ENCODE assay signal across 8 cellular contexts in the genomic region with DNA sequence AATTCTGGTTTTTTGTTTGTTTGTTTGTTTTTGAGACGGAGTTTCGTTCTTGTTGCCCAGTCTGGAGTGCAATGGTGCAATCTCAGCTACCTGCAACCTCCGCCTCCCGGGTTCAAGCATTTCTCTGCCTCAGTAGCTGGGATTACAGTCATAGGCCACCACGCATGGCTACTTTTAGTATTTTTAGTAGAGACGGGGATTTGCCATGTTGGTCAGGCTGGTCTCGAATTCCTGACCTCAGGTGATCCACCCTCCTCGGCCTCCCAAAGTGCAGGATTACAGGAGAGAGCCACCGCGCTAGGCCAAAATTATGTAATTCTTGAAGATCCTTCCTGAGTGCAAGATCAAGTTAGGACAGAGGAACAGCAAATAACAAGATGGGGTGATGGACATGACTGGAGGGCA. TPM values are rescaled to one million over a fixed set of nuclear protein-coding genes. Genes with fewer than 3 reads are reported as not detected.
DNase-seq lines count a peak whose midpoint lies in the region; ATAC-seq and TF ChIP-seq lines count a peak whose summit lies in the region.

No MANE protein-coding gene starts in this region.

- H3K27ac Mint-ChIP-seq in neural crest cell (ENCODE audit: unreplicated experiment) = peak overlapping the region; percentile 96

- H3K36me3 Mint-ChIP-seq in neural crest cell (ENCODE audit: low read depth) = peaks cover 3% of the 10 kb centered on the region

- no peaks in the 10 kb centered on the region for H3K4me1 ChIP-seq in ectodermal cell (ENCODE audit: control insufficient read depth, insufficient read depth, low read length)

- H3K27ac ChIP-seq in C4-2B (peak overlapping the region; percentile 93), ectodermal cell (ENCODE audit: insufficient read depth, low read depth, low read length, poor library complexity, severe bottlenecking) (peak overlapping the region; percentile 93)

- H3K4me3 Mint-ChIP-seq in neural crest cell = peak overlapping the region; percentile 97

- H3K4me3 ChIP-seq in MG63 = peak overlapping the region; percentile 93
- H3K4me3 ChIP-seq in ectodermal cell (ENCODE audit: insufficient read depth, low read depth, low read length) = peak overlapping the region; percentile 93

- H3K27me3 ChIP-seq in MG63 (no peaks in the 10 kb centered on the region), ectodermal cell (ENCODE audit: control insufficient read depth, insufficient read depth, low read length, poor library complexity, severe bottlenecking) (no peaks in the 10 kb centered on the region)

- H3K36me3 ChIP-seq in MG63 (no peaks in the 10 kb centered on the region), ectodermal cell (ENCODE audit: control insufficient read depth, insufficient read depth, low read length) (no peaks in the 10 kb centered on the region)

- DNase-seq in MG63 (no peak), neural crest cell (ENCODE audit: low read depth, low spot score) (no peak), pons (ENCODE audit: low spot score) (no peak), SKM-1 (lab: John Stamatoyannopoulos, UW; ENCODE audit: unreplicated experiment) (no peak)
- DNase-seq in activated effector memory CD4-positive, alpha-beta T cell treated with Interleukin-2 at 50 U/mL for 16 hours = no peak

- H3K4me1 Mint-ChIP-seq in neural crest cell = peaks cover 24% of the 10 kb centered on the region

- WGBS in ectodermal cell, 2 experiments = 29 to 30% methylated on average over 10 of the region's 10 CpGs

- peaks cover 19% of the 10 kb centered on the region for H3K27me3 Mint-ChIP-seq in neural crest cell (ENCODE audit: low read depth)

- TF ChIP-seq CTCF in C4-2B (conservative IDR thresholded peaks at IDR 0.05) (no peak), neural crest cell (conservative IDR thresholded peaks at IDR 0.05) (no peak)

- no peak for ATAC-seq in GM19328 (IDR thresholded peaks at IDR 0.05; ENCODE audit: unreplicated experiment)

- H3K9me3 ChIP-seq in MG63 (no peaks in the 10 kb centered on the region), ectodermal cell (ENCODE audit: control insufficient read depth, low read length) (no peaks in the 10 kb centered on the region)

- H3K9me3 Mint-ChIP-seq in neural crest cell = no peaks in the 10 kb centered on the region

RNA-seq across cellular contexts. Expression of a gene that starts 0.7 kb away (rescaled TPM):
- 4.2 and 5.1 TPM in 2 replicates for total RNA-seq in MG63 (2014; rRNA removed; shearing (Covaris generic); ENCODE audit: low replicate concordance)
- polyA plus RNA-seq in ectodermal cell (2013, experiment 1 of 4) = 37.0 TPM
- 35.0 TPM for polyA plus RNA-seq in ectodermal cell (2013, experiment 2 of 4)
- 27.9 TPM for polyA plus RNA-seq in ectodermal cell (2013, experiment 3 of 4)
- 27.7 TPM for polyA plus RNA-seq in ectodermal cell (2013, experiment 4 of 4)
- total RNA-seq in neural crest cell = 21.5 and 25.0 TPM in 2 replicates
